ENCODE assay signal across 10 cellular contexts in genomic region chr5:100840364-100840763, GRCh38.
DNase-seq lines count a peak whose midpoint lies in the region; ATAC-seq and TF ChIP-seq lines count a peak whose summit lies in the region.
"Had no signal": no experiment of that assay in that cellular context is flagged by ENCODE, and none has a peak within 500 bp of the region (broad histone marks: within the 10 kb centered on the region; RNA-seq: fewer than 3 reads in every experiment).

No MANE protein-coding gene starts in this region.

- H3K9me3 ChIP-seq in SK-N-MC (ENCODE audit: low read depth, low read length) (no peaks in the 10 kb centered on the region), thyroid gland (no peaks in the 10 kb centered on the region), right cardiac atrium (ENCODE audit: control insufficient read depth, low read length) (no peaks in the 10 kb centered on the region)
- H3K9me3 ChIP-seq: BLaER1, right lobe of liver had no signal

- H3K27ac ChIP-seq in SK-N-MC (peak overlapping the region; percentile 52; the same call in 1 of the 2 replicates), foreskin keratinocyte (peak overlapping the region; percentile 65), thyroid gland (no peak overlapping the region), right cardiac atrium (ENCODE audit: low read length) (no peak overlapping the region)
- H3K27ac ChIP-seq: BLaER1, right lobe of liver had no signal

- intact Hi-C loops in thyroid gland (cut with DNase I) (no loop called here), right cardiac atrium (cut with DNase I) (loop anchor here in 1 of 4 donors (10.0 kb wide), 1 partner anchor 54 kb away; no protein-coding TSS in a partner anchor)

- ATAC-seq in HG02973 (IDR thresholded peaks at IDR 0.05; ENCODE audit: unreplicated experiment) (peak; percentile 88), foreskin keratinocyte (peak; percentile 97), right cardiac atrium (no peak)

- H3K27me3 ChIP-seq in foreskin keratinocyte (no peaks in the 10 kb centered on the region), thyroid gland (no peaks in the 10 kb centered on the region), right cardiac atrium (ENCODE audit: control insufficient read depth, insufficient read depth) (no peaks in the 10 kb centered on the region)
- H3K27me3 ChIP-seq: BLaER1, right lobe of liver had no signal

- H3K4me3 ChIP-seq in SK-N-MC (no peak overlapping the region), thyroid gland (replicated peaks in 1 of 3) (no peak overlapping the region), right cardiac atrium (ENCODE audit: low read length) (no peak overlapping the region)
- H3K4me3 ChIP-seq: BLaER1, right lobe of liver had no signal

- H3K36me3 ChIP-seq in SK-N-MC (ENCODE audit: insufficient read depth, low read length), result no peaks in the 10 kb centered on the region
- no peaks in the 10 kb centered on the region for H3K36me3 ChIP-seq in thyroid gland
- H3K36me3 ChIP-seq: right lobe of liver had no signal

- TF ChIP-seq CTCF in foreskin keratinocyte (conservative IDR thresholded peaks at IDR 0.05) (no peak), thyroid gland (IDR thresholded peaks at IDR 0.05) (no peak)

- WGBS in thyroid gland, 2 donors, result 72 to 91% methylated on average over 2 of the region's 2 CpGs
- 77% methylated on average over 2 of the region's 2 CpGs for WGBS in right cardiac atrium

- H3K4me1 ChIP-seq in foreskin keratinocyte (peaks cover 20% of the 10 kb centered on the region), thyroid gland (no peaks in the 10 kb centered on the region), right cardiac atrium (ENCODE audit: control insufficient read depth, insufficient read depth, low read length) (no peaks in the 10 kb centered on the region)
- H3K4me1 ChIP-seq: BLaER1, right lobe of liver had no signal

- TF ChIP-seq POLR2A in thyroid gland (IDR thresholded peaks at IDR 0.05), result no peak

- DNase-seq in activated CD8-positive, alpha-beta memory T cell treated with anti-CD3 and anti-CD28 coated beads, Interleukin-2, amount 50 U/mL, for 4 hours, result peak; percentile 17
- DNase-seq in activated CD8-positive, alpha-beta memory T cell treated with anti-CD3 and anti-CD28 coated beads for 24 hours, result no peak
- DNase-seq in SK-N-MC (ENCODE audit: low read depth, low spot score), result no peak
- DNase-seq in foreskin keratinocyte, result peak; percentile 73 to 84
- DNase-seq in thyroid gland, result no peak
- DNase-seq in dedifferentiated amniotic fluid mesenchymal stem cell (ENCODE audit: extremely low spot score), result no peak
- no peak for DNase-seq in right cardiac atrium
- DNase-seq: right lobe of liver had no signal

- no peak overlapping the region for H3K9ac ChIP-seq in SK-N-MC (ENCODE audit: insufficient read length)
- H3K9ac ChIP-seq: BLaER1 had no signal

Comparison
In these comparisons a context has a peak if more than half of its experiments do, and no peak if none do; other contexts are left out.
1. DNase-seq: peak in activated CD8-positive, alpha-beta memory T cell treated with anti-CD3 and anti-CD28 coated beads, Interleukin-2, amount 50 U/mL, for 4 hours (single experiment) and foreskin keratinocyte (2 of 2); none in activated CD8-positive, alpha-beta memory T cell treated with anti-CD3 and anti-CD28 coated beads for 24 hours (single experiment), SK-N-MC (single experiment), thyroid gland (0 of 2), dedifferentiated amniotic fluid mesenchymal stem cell (single experiment) and right cardiac atrium (0 of 3).
2. ATAC-seq: peak in HG02973 (single experiment) and foreskin keratinocyte (single experiment); none in right cardiac atrium (0 of 2).
3. H3K27ac ChIP-seq: peak in SK-N-MC (single experiment) and foreskin keratinocyte (single experiment); none in thyroid gland (0 of 3) and right cardiac atrium (single experiment).